ENCODE assay signal across 24 cellular contexts in genomic region chr13:113328851-113329250, GRCh38.
"Had no signal": no experiment of that assay in that cellular context is flagged by ENCODE, and none has a peak within 500 bp of the region (broad histone marks: within the 10 kb centered on the region; RNA-seq: fewer than 3 reads in every experiment).

No MANE protein-coding gene starts in this region.

- H3K36me3 ChIP-seq: uterus had no signal

- H3K4me3 ChIP-seq: body of pancreas, mucosa of descending colon, pancreas, spleen, testis, transverse colon, uterus had no signal

- H3K36me3 Mint-ChIP-seq: activated naive CD4-positive, alpha-beta T cell treated with anti-CD3 and anti-CD28 coated beads, Interleukin-2, amount 50 U/mL, for 72 hours had no signal

- H3K27me3 Mint-ChIP-seq: activated CD4-positive, alpha-beta memory T cell treated with anti-CD3 and anti-CD28 coated beads, Interleukin-2, amount 10 ng/mL, durations not matched to agents 7 days and 5 days; activated CD4-positive, alpha-beta T cell treated with anti-CD3 and anti-CD28 coated beads, Interleukin-2, amount 10 ng/mL, durations not matched to agents 7 days and 5 days; activated T-helper 17 cell treated with anti-CD3 and anti-CD28 coated beads, Interleukin-2, amount 50 U/mL, for 72 hours had no signal

- H3K9me3 Mint-ChIP-seq: activated CD4-positive, alpha-beta memory T cell treated with anti-CD3 and anti-CD28 coated beads, Interleukin-2, amount 10 ng/mL, durations not matched to agents 7 days and 5 days; activated CD4-positive, alpha-beta T cell treated with anti-CD3 and anti-CD28 coated beads, Interleukin-2, amount 10 ng/mL, durations not matched to agents 7 days and 5 days; activated naive CD4-positive, alpha-beta T cell treated with anti-CD3 and anti-CD28 coated beads, Interleukin-2, amount 50 U/mL, for 72 hours; activated T-cell treated with anti-CD3 and anti-CD28 coated beads, Interleukin-2, amount 50 U/mL, for 4 hours; activated T-helper 17 cell treated with anti-CD3 and anti-CD28 coated beads, Interleukin-2, amount 50 U/mL, for 72 hours; nephron; T-helper 1 cell treated with Interleukin-12 subunit alpha and Interleukin-12 subunit beta and Interleukin-4 antibody, amounts not matched to agents 30 μg/mL and 1 μg/mL, for 36 hours had no signal

- DNase-seq: activated CD4-positive, alpha-beta memory T cell treated with anti-CD3 and anti-CD28 coated beads, Interleukin-2, amount 10 ng/mL, durations not matched to agents 7 days and 5 days; activated CD4-positive, alpha-beta T cell treated with anti-CD3 and anti-CD28 coated beads for 1 hour; activated CD4-positive, alpha-beta T cell treated with anti-CD3 and anti-CD28 coated beads, Interleukin-2, amount 10 ng/mL, durations not matched to agents 7 days and 5 days; activated CD8-positive, alpha-beta memory T cell treated with anti-CD3 and anti-CD28 coated beads, Interleukin-2, amount 50 U/mL, for 48 hours; activated gamma-delta T cell treated with Interleukin-2 at 50 U/mL for 16 hours; activated T-cell treated with anti-CD3 and anti-CD28 coated beads, Interleukin-2, amount 50 U/mL, for 4 hours; body of pancreas; effector CD8-positive, alpha-beta T cell; gastrocnemius medialis; glutamatergic neuron; islet precursor cell; left ventricle myocardium superior; mucosa of descending colon; pancreas; spleen; stimulated activated naive CD8-positive, alpha-beta T cell treated with anti-CD3 and anti-CD28 coated beads, Interleukin-15, Interleukin-2, amounts not matched to agents 100 U/mL and 50 U/mL, for 24 hours; T1000; testis; transverse colon; uterus had no signal

- H3K27ac ChIP-seq: body of pancreas, pancreas, spleen, testis, transverse colon, uterus had no signal

- H3K9me3 ChIP-seq: body of pancreas, gastrocnemius medialis, mucosa of descending colon, pancreas, spleen, testis, transverse colon, uterus had no signal

- H3K4me3 Mint-ChIP-seq: activated CD4-positive, alpha-beta memory T cell treated with anti-CD3 and anti-CD28 coated beads, Interleukin-2, amount 10 ng/mL, durations not matched to agents 7 days and 5 days; activated CD4-positive, alpha-beta T cell treated with anti-CD3 and anti-CD28 coated beads, Interleukin-2, amount 10 ng/mL, durations not matched to agents 7 days and 5 days; activated T-cell treated with anti-CD3 and anti-CD28 coated beads, Interleukin-2, amount 50 U/mL, for 4 hours; activated T-helper 17 cell treated with anti-CD3 and anti-CD28 coated beads, Interleukin-2, amount 50 U/mL, for 72 hours; nephron; T-helper 1 cell treated with Interleukin-12 subunit alpha and Interleukin-12 subunit beta and Interleukin-4 antibody, amounts not matched to agents 30 μg/mL and 1 μg/mL, for 36 hours had no signal

- H3K27me3 ChIP-seq: body of pancreas, gastrocnemius medialis, pancreas, spleen, testis, transverse colon, uterus had no signal

- H3K4me1 ChIP-seq: body of pancreas, pancreas, spleen, testis, transverse colon, uterus had no signal

- H3K27ac Mint-ChIP-seq: activated CD4-positive, alpha-beta memory T cell treated with anti-CD3 and anti-CD28 coated beads, Interleukin-2, amount 10 ng/mL, durations not matched to agents 7 days and 5 days; activated CD4-positive, alpha-beta T cell treated with anti-CD3 and anti-CD28 coated beads, Interleukin-2, amount 10 ng/mL, durations not matched to agents 7 days and 5 days; activated naive CD4-positive, alpha-beta T cell treated with anti-CD3 and anti-CD28 coated beads, Interleukin-2, amount 50 U/mL, for 72 hours; activated T-helper 17 cell treated with anti-CD3 and anti-CD28 coated beads, Interleukin-2, amount 50 U/mL, for 72 hours; nephron; T-helper 1 cell treated with Interleukin-12 subunit alpha and Interleukin-12 subunit beta and Interleukin-4 antibody, amounts not matched to agents 30 μg/mL and 1 μg/mL, for 36 hours had no signal

- ATAC-seq: activated T-helper 17 cell treated with anti-CD3 and anti-CD28 coated beads, Interleukin-2, amount 50 U/mL, for 72 hours; body of pancreas; gastrocnemius medialis; mucosa of descending colon; stimulated activated naive CD8-positive, alpha-beta T cell treated with anti-CD3 and anti-CD28 coated beads, Interleukin-15, Interleukin-2, amounts not matched to agents 100 U/mL and 50 U/mL, for 24 hours had no signal

- H3K4me1 Mint-ChIP-seq: activated CD4-positive, alpha-beta memory T cell treated with anti-CD3 and anti-CD28 coated beads, Interleukin-2, amount 10 ng/mL, durations not matched to agents 7 days and 5 days; activated CD4-positive, alpha-beta T cell treated with anti-CD3 and anti-CD28 coated beads, Interleukin-2, amount 10 ng/mL, durations not matched to agents 7 days and 5 days; activated T-helper 17 cell treated with anti-CD3 and anti-CD28 coated beads, Interleukin-2, amount 50 U/mL, for 72 hours; nephron had no signal
